Comparison of ENCODE assay signal across 1 cellular context in the genomic region with DNA sequence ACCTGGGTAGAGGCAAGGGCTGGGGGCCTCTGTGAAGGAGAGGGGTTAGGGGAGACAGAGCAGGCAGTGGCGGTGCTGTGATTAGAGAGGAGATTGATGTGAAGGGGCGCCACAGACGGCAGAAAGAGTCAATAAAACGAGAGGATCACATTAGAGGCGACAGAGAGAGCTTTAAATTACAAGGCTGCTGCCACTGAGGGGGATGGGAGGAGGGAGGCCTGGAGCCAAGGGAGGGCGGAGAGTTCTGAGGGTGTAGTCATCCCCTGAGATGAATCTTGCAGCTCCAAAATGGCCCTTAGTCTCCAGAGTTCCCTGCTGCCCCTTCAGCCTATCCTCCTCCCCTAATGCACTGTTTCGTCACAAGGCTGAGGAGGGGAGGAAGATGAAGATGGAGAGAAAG.
TF ChIP-seq lines count a peak whose summit lies in the region.

No MANE protein-coding gene starts in this region.

TF ChIP-seq in IMR-90, 13 proteins besides CTCF, POLR2A, EP300 and RAD21 (continued from another document):
- TF ChIP-seq, protein P1, sequence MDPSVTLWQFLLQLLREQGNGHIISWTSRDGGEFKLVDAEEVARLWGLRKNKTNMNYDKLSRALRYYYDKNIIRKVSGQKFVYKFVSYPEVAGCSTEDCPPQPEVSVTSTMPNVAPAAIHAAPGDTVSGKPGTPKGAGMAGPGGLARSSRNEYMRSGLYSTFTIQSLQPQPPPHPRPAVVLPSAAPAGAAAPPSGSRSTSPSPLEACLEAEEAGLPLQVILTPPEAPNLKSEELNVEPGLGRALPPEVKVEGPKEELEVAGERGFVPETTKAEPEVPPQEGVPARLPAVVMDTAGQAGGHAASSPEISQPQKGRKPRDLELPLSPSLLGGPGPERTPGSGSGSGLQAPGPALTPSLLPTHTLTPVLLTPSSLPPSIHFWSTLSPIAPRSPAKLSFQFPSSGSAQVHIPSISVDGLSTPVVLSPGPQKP (IDR thresholded peaks at IDR 0.05; ENCODE audit: borderline replicate concordance, low read depth, low read length), result no peak
- TF ChIP-seq MXI1 (IDR thresholded peaks at IDR 0.05; ENCODE audit: borderline replicate concordance, low read depth, low read length), result no peak
